11 cellular contexts compared by ENCODE assay signal in the genomic region with DNA sequence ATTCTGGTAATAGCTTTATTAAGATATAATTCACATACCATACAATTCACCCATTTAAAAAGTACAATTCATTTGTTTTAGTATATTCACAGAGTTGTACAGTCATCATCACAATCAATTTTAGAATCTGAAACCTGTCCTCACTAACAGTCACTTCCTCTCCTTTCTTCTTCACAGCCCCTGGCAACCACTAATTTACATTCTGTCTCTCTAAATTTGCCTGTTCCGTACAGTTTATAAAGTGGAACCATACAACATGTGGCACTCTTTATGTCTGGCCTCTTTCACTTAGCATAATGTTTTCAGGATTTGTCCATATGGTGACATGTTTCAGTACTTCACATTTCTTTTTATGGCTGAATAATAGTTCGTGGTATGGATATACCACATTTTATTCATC. TPM values are rescaled to one million over a fixed set of nuclear protein-coding genes. Genes with fewer than 3 reads are reported as not detected.
DNase-seq lines count a peak whose midpoint lies in the region; ATAC-seq lines count a peak whose summit lies in the region.
"Had no signal": no experiment of that assay in that cellular context is flagged by ENCODE, and none has a peak within 500 bp of the region (broad histone marks: within the 10 kb centered on the region; RNA-seq: fewer than 3 reads in every experiment).

No MANE protein-coding gene starts in this region.

- peak overlapping the region; percentile 69 for H3K27ac Mint-ChIP-seq in activated naive CD8-positive, alpha-beta T cell treated with anti-CD3 and anti-CD28 coated beads, Interleukin-2, amount 10 ng/mL, durations not matched to agents 7 days and 5 days

- ATAC-seq in GM18517 (IDR thresholded peaks at IDR 0.05; ENCODE audit: unreplicated experiment) (peak; percentile 98), GM21423 (IDR thresholded peaks at IDR 0.05; ENCODE audit: unreplicated experiment) (peak; percentile 96), HG03378 (IDR thresholded peaks at IDR 0.05; ENCODE audit: unreplicated experiment) (peak; percentile 90)
- peak; percentile 98 for ATAC-seq in activated naive CD8-positive, alpha-beta T cell treated with anti-CD3 and anti-CD28 coated beads, Interleukin-2, amount 10 ng/mL, durations not matched to agents 7 days and 5 days (ENCODE audit: low read depth)

- H3K36me3 Mint-ChIP-seq in activated naive CD8-positive, alpha-beta T cell treated with anti-CD3 and anti-CD28 coated beads, Interleukin-2, amount 10 ng/mL, durations not matched to agents 7 days and 5 days: peaks cover 14% of the 10 kb centered on the region

- DNase-seq in activated naive CD8-positive, alpha-beta T cell treated with anti-CD3 and anti-CD28 coated beads, Interleukin-2, amount 10 ng/mL, durations not matched to agents 7 days and 5 days: no peak
- DNase-seq in SKM-1 (lab: John Stamatoyannopoulos, UW; ENCODE audit: unreplicated experiment): no peak
- no peak for DNase-seq in activated CD4-positive, alpha-beta T cell treated with anti-CD3 and anti-CD28 coated beads, Interleukin-2, amount 50 U/mL, for 48 hours
- DNase-seq in NCI-H446 treated with DMSO at 0.1 percent for 48 hours (lab: John Stamatoyannopoulos, UW): no peak
- DNase-seq in SIG-M5 (lab: John Stamatoyannopoulos, UW): no peak
- DNase-seq: effector CD8-positive, alpha-beta T cell had no signal

- peak overlapping the region; percentile 48 for H3K4me3 Mint-ChIP-seq in activated naive CD8-positive, alpha-beta T cell treated with anti-CD3 and anti-CD28 coated beads, Interleukin-2, amount 10 ng/mL, durations not matched to agents 7 days and 5 days

- H3K27me3 Mint-ChIP-seq in activated naive CD8-positive, alpha-beta T cell treated with anti-CD3 and anti-CD28 coated beads, Interleukin-2, amount 10 ng/mL, durations not matched to agents 7 days and 5 days: peaks cover 7% of the 10 kb centered on the region

- H3K9me3 Mint-ChIP-seq in activated naive CD8-positive, alpha-beta T cell treated with anti-CD3 and anti-CD28 coated beads, Interleukin-2, amount 10 ng/mL, durations not matched to agents 7 days and 5 days: peaks cover 7% of the 10 kb centered on the region

- peaks cover 23% of the 10 kb centered on the region for H3K4me1 Mint-ChIP-seq in activated naive CD8-positive, alpha-beta T cell treated with anti-CD3 and anti-CD28 coated beads, Interleukin-2, amount 10 ng/mL, durations not matched to agents 7 days and 5 days

- POLR2A ChIA-PET in activated naive CD8-positive, alpha-beta T cell treated with anti-CD3 and anti-CD28 coated beads, Interleukin-2, amount 10 ng/mL, durations not matched to agents 7 days and 5 days (lab: Charles Lee): interaction anchor here (0.6 to 0.9 kb wide), 2 partner anchors 78 to 1265 kb away, joined by 3 to 4 read pairs; a partner anchor contains a TSS

RNA-seq across cellular contexts. Expression of a gene that starts 22.7 kb away (rescaled TPM):
- total RNA-seq in activated naive CD8-positive, alpha-beta T cell treated with anti-CD3 and anti-CD28 coated beads, Interleukin-2, amount 10 ng/mL, durations not matched to agents 7 days and 5 days: under 1 TPM in 1 of 2 experiments, not detected in 1; 0.23 TPM
- total RNA-seq: activated CD8-positive, alpha-beta memory T cell treated with anti-CD3 and anti-CD28 coated beads for 36 hours; NCI-H460 had no signal
